In genomic region chr18:54086046-54086802, GRCh38 we compare ENCODE assay signal across 10 cellular contexts.
DNase-seq lines count a peak whose midpoint lies in the region; ATAC-seq and TF ChIP-seq lines count a peak whose summit lies in the region.
"Had no signal": no experiment of that assay in that cellular context is flagged by ENCODE, and none has a peak within 500 bp of the region (broad histone marks: within the 10 kb centered on the region; RNA-seq: fewer than 3 reads in every experiment).

No MANE protein-coding gene starts in this region.

- peaks cover 4% of the 10 kb centered on the region for H3K36me3 Mint-ChIP-seq in activated T-helper 1 cell treated with anti-CD3 and anti-CD28 coated beads, Interleukin-12 subunit alpha, Interleukin-12 subunit beta, Interleukin-2, Interleukin-4 antibody, amounts not matched to agents 30 ng/mL and 10 ng/mL and 1 ng/mL, durations not matched to agents 14 hours and 24 hours and 36 hours (ENCODE audit: low read depth)

- intact Hi-C loops in activated T-helper 1 cell treated with anti-CD3 and anti-CD28 coated beads, Interleukin-12 subunit alpha, Interleukin-12 subunit beta, Interleukin-2, Interleukin-4 antibody, amounts not matched to agents 30 ng/mL and 10 ng/mL and 1 ng/mL, durations not matched to agents 14 hours and 24 hours and 36 hours (cut with micrococcal nuclease), result no loop called here
- intact Hi-C loops in head of caudate nucleus (cut with DNase I), result no loop called here

- peaks cover 2% of the 10 kb centered on the region for H3K27me3 Mint-ChIP-seq in activated T-helper 1 cell treated with anti-CD3 and anti-CD28 coated beads, Interleukin-12 subunit alpha, Interleukin-12 subunit beta, Interleukin-2, Interleukin-4 antibody, amounts not matched to agents 30 ng/mL and 10 ng/mL and 1 ng/mL, durations not matched to agents 14 hours and 24 hours and 36 hours (ENCODE audit: insufficient read depth)

- ATAC-seq in GM18861 (IDR thresholded peaks at IDR 0.05; ENCODE audit: unreplicated experiment), result peak; percentile 92
- peak; percentile 82 for ATAC-seq in GM21529 (IDR thresholded peaks at IDR 0.05; ENCODE audit: unreplicated experiment)
- ATAC-seq in HG03442 (IDR thresholded peaks at IDR 0.05; ENCODE audit: unreplicated experiment), result peak; percentile 71

- peak; percentile 11 for DNase-seq in activated T-helper 1 cell treated with anti-CD3 and anti-CD28 coated beads, Interleukin-12 subunit alpha, Interleukin-12 subunit beta, Interleukin-2, Interleukin-4 antibody, amounts not matched to agents 30 ng/mL and 10 ng/mL and 1 ng/mL, durations not matched to agents 14 hours and 24 hours and 36 hours (ENCODE audit: low spot score)
- DNase-seq in NCI-H2196 (lab: John Stamatoyannopoulos, UW; ENCODE audit: unreplicated experiment), result no peak
- DNase-seq in head of caudate nucleus, result no peak
- no peak for DNase-seq in SIG-M5 treated with dmso at 0.1 percent for 504 hours (lab: John Stamatoyannopoulos, UW; ENCODE audit: unreplicated experiment)
- DNase-seq in GM20000 (ENCODE audit: low spot score), result no peak
- DNase-seq: nucleus accumbens had no signal

- peaks cover 26% of the 10 kb centered on the region for H3K4me1 Mint-ChIP-seq in activated T-helper 1 cell treated with anti-CD3 and anti-CD28 coated beads, Interleukin-12 subunit alpha, Interleukin-12 subunit beta, Interleukin-2, Interleukin-4 antibody, amounts not matched to agents 30 ng/mL and 10 ng/mL and 1 ng/mL, durations not matched to agents 14 hours and 24 hours and 36 hours (ENCODE audit: low read depth)

- peaks cover 35% of the 10 kb centered on the region for H3K9me3 Mint-ChIP-seq in activated T-helper 1 cell treated with anti-CD3 and anti-CD28 coated beads, Interleukin-12 subunit alpha, Interleukin-12 subunit beta, Interleukin-2, Interleukin-4 antibody, amounts not matched to agents 30 ng/mL and 10 ng/mL and 1 ng/mL, durations not matched to agents 14 hours and 24 hours and 36 hours

- H3K4me3 Mint-ChIP-seq in activated T-helper 1 cell treated with anti-CD3 and anti-CD28 coated beads, Interleukin-12 subunit alpha, Interleukin-12 subunit beta, Interleukin-2, Interleukin-4 antibody, amounts not matched to agents 30 ng/mL and 10 ng/mL and 1 ng/mL, durations not matched to agents 14 hours and 24 hours and 36 hours, result peak overlapping the region; percentile 11
- H3K4me3 Mint-ChIP-seq: dendritic cell treated with granulocyte-macrophage colony-stimulating factor and Interleukin-4, amounts not matched to agents 40 ng/mL and 50 ng/mL, for 4 days had no signal

- TF ChIP-seq CTCF in GM20000 (IDR thresholded peaks at IDR 0.05; ENCODE audit: extremely low read depth, missing control alignments), result no peak

- H3K27ac Mint-ChIP-seq in activated T-helper 1 cell treated with anti-CD3 and anti-CD28 coated beads, Interleukin-12 subunit alpha, Interleukin-12 subunit beta, Interleukin-2, Interleukin-4 antibody, amounts not matched to agents 30 ng/mL and 10 ng/mL and 1 ng/mL, durations not matched to agents 14 hours and 24 hours and 36 hours, result peak overlapping the region; percentile 75
- H3K27ac Mint-ChIP-seq: dendritic cell treated with granulocyte-macrophage colony-stimulating factor and Interleukin-4, amounts not matched to agents 40 ng/mL and 50 ng/mL, for 4 days had no signal
